ENCODE assay signal across 8 cellular contexts in genomic region chr4:1347410-1347864, GRCh38. TPM values are rescaled to one million over a fixed set of nuclear protein-coding genes. Genes with fewer than 3 reads are reported as not detected.
DNase-seq lines count a peak whose midpoint lies in the region; ATAC-seq and TF ChIP-seq lines count a peak whose summit lies in the region.

No MANE protein-coding gene starts in this region.

- H3K9me3 Mint-ChIP-seq in activated CD4-positive, alpha-beta T cell treated with anti-CD3 and anti-CD28 coated beads, Interleukin-2, amount 10 ng/mL, durations not matched to agents 24 days and 14 days = no peaks in the 10 kb centered on the region

- intact Hi-C loops in activated CD4-positive, alpha-beta T cell treated with anti-CD3 and anti-CD28 coated beads, Interleukin-2, amount 10 ng/mL, durations not matched to agents 24 days and 14 days (cut with micrococcal nuclease) = loop anchor here (1.0 to 5.0 kb wide), 7 partner anchors 40 to 1725 kb away; partner anchors contain the start of genes FGFRL1, HTT, HTT-AS and MAEA

- H3K4me3 Mint-ChIP-seq in activated CD4-positive, alpha-beta T cell treated with anti-CD3 and anti-CD28 coated beads, Interleukin-2, amount 10 ng/mL, durations not matched to agents 24 days and 14 days = peak overlapping the region; percentile 90

- no peaks in the 10 kb centered on the region for H3K9me3 ChIP-seq in MG63

- DNase-seq in SIG-M5 treated with dmso at 0.1 percent for 504 hours (lab: John Stamatoyannopoulos, UW; ENCODE audit: unreplicated experiment) = peak; percentile 38
- DNase-seq in SIG-M5 (lab: John Stamatoyannopoulos, UW) = no peak
- DNase-seq in HFF-Myc (ENCODE audit: extremely low read depth, low read depth) = peak; percentile 45
- DNase-seq in MG63 = peak; percentile 73
- DNase-seq in activated CD4-positive, alpha-beta T cell treated with anti-CD3 and anti-CD28 coated beads, Interleukin-2, amount 10 ng/mL, durations not matched to agents 24 days and 14 days = peak; percentile 89
- DNase-seq in epithelial cell of esophagus (ENCODE audit: low read depth) = peak; percentile 68
- peak; percentile 50 for DNase-seq in midbrain (lab: John Stamatoyannopoulos, UW)
- DNase-seq in stimulated activated naive CD8-positive, alpha-beta T cell treated with anti-CD3 and anti-CD28 coated beads, Interleukin-15, Interleukin-2, amounts not matched to agents 100 U/mL and 50 U/mL, for 24 hours = peak; percentile 64

- peak overlapping the region; percentile 94 for H3K27ac Mint-ChIP-seq in activated CD4-positive, alpha-beta T cell treated with anti-CD3 and anti-CD28 coated beads, Interleukin-2, amount 10 ng/mL, durations not matched to agents 24 days and 14 days

- H3K4me3 ChIP-seq in HFF-Myc (replicated peaks; ENCODE audit: low read depth, low read length) (peak overlapping the region; percentile 80), MG63 (peak overlapping the region; percentile 63), epithelial cell of esophagus (ENCODE audit: low read length) (peak overlapping the region; percentile 74)

- ATAC-seq in stimulated activated naive CD8-positive, alpha-beta T cell treated with anti-CD3 and anti-CD28 coated beads, Interleukin-15, Interleukin-2, amounts not matched to agents 100 U/mL and 50 U/mL, for 24 hours = peak; percentile 20

- TF ChIP-seq CTCF in HFF-Myc (IDR thresholded peaks at IDR 0.05; ENCODE audit: low read depth, low read length, missing control alignments) (no peak), epithelial cell of esophagus (IDR thresholded peaks at IDR 0.05; ENCODE audit: insufficient read depth, low read depth, low read length, missing control alignments) (no peak)

- H3K36me3 Mint-ChIP-seq in activated CD4-positive, alpha-beta T cell treated with anti-CD3 and anti-CD28 coated beads, Interleukin-2, amount 10 ng/mL, durations not matched to agents 24 days and 14 days (ENCODE audit: low read depth) = peaks cover 13% of the 10 kb centered on the region

- peaks cover 33% of the 10 kb centered on the region for H3K4me1 Mint-ChIP-seq in activated CD4-positive, alpha-beta T cell treated with anti-CD3 and anti-CD28 coated beads, Interleukin-2, amount 10 ng/mL, durations not matched to agents 24 days and 14 days

- H3K36me3 ChIP-seq in MG63 = no peaks in the 10 kb centered on the region

- no peaks in the 10 kb centered on the region for H3K27me3 ChIP-seq in MG63

- no peaks in the 10 kb centered on the region for H3K27me3 Mint-ChIP-seq in activated CD4-positive, alpha-beta T cell treated with anti-CD3 and anti-CD28 coated beads, Interleukin-2, amount 10 ng/mL, durations not matched to agents 24 days and 14 days

RNA-seq across cellular contexts. Expression of gene UVSSA, which starts 0.4 kb away (rescaled TPM):
- total RNA-seq in MG63 (2014; rRNA removed; shearing (Covaris generic); ENCODE audit: low replicate concordance) = 1.2 and 5.3 TPM in 2 replicates
- total RNA-seq in activated CD4-positive, alpha-beta T cell treated with anti-CD3 and anti-CD28 coated beads, Interleukin-2, amount 10 ng/mL, durations not matched to agents 24 days and 14 days = 28.3 and 28.4 TPM in 2 replicates

RNA-seq across cellular contexts. Expression of gene MAEA, which starts 57.7 kb away (rescaled TPM):
- total RNA-seq in MG63 (2014; rRNA removed; shearing (Covaris generic); ENCODE audit: low replicate concordance) = 29.3 and 30.2 TPM in 2 replicates
- 61.3 and 62.6 TPM in 2 replicates for total RNA-seq in activated CD4-positive, alpha-beta T cell treated with anti-CD3 and anti-CD28 coated beads, Interleukin-2, amount 10 ng/mL, durations not matched to agents 24 days and 14 days

RNA-seq across cellular contexts. Expression of gene NKX1-1, which starts 58.8 kb away (rescaled TPM):
- not detected in 2 replicates for total RNA-seq in MG63 (2014; rRNA removed; shearing (Covaris generic); ENCODE audit: low replicate concordance)
- total RNA-seq in activated CD4-positive, alpha-beta T cell treated with anti-CD3 and anti-CD28 coated beads, Interleukin-2, amount 10 ng/mL, durations not matched to agents 24 days and 14 days = not detected in 2 replicates
